In the genomic region with DNA sequence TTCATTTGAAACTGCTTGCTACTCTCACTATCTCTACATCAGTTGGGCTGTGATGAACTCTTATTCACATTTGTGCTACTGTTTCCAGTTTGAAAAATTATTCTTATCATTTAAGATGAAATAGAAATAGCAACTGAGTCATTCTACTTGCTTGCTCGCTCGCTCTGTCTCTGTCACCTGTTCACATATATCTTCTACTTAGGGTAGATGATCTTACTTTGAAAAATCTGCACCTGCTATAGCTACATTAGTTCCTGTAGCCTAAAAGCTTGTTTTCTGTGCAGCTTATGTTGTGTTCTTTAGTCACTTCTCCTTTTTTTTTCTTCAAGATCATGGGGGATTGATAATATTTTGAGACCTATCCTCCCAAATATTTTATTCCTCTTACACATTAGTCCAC, we compare ENCODE assay signal across 18 cellular contexts. TPM values are rescaled to one million over a fixed set of nuclear protein-coding genes. Genes with fewer than 3 reads are reported as not detected.
A peak's percentile ranks its signal among the peaks of the same experiment; 100 is the strongest.
DNase-seq lines count a peak whose midpoint lies in the region; ATAC-seq, FAIRE-seq and TF ChIP-seq lines count a peak whose summit lies in the region.
"Had no signal": no experiment of that assay in that cellular context is flagged by ENCODE, and none has a peak within 500 bp of the region (broad histone marks: within the 10 kb centered on the region; RNA-seq: fewer than 3 reads in every experiment).

No MANE protein-coding gene starts in this region.

- ATAC-seq in HG02852 (IDR thresholded peaks at IDR 0.05; ENCODE audit: unreplicated experiment) (peak; percentile 56), psoas muscle (peak; percentile 53 to 89 (median 80))

- H2AFZ ChIP-seq in neural progenitor cell (replicated peaks) = no peak overlapping the region

- no peak overlapping the region for H3K9ac ChIP-seq in neural progenitor cell

- no peaks in the 10 kb centered on the region for H3K9me3 Mint-ChIP-seq in neural progenitor cell
- H3K9me3 Mint-ChIP-seq: CD4-positive, alpha-beta memory T cell had no signal

- no peak overlapping the region for H3K27ac Mint-ChIP-seq in neural progenitor cell
- H3K27ac Mint-ChIP-seq: CD4-positive, alpha-beta memory T cell had no signal

- WGBS in psoas muscle, 3 donors = 29 to 49% (median 33%) methylated on average over 2 of the region's 2 CpGs

- no peaks in the 10 kb centered on the region for H3K79me2 ChIP-seq in neural progenitor cell (ENCODE audit: low read depth)

- intact Hi-C loops in psoas muscle (cut with DNase I) = no loop called here

- H3K4me1 Mint-ChIP-seq in neural progenitor cell = peaks cover 4% of the 10 kb centered on the region
- H3K4me1 Mint-ChIP-seq: CD4-positive, alpha-beta memory T cell had no signal

- H3K27me3 ChIP-seq in SJCRH30 (no peaks in the 10 kb centered on the region), psoas muscle (ENCODE audit: insufficient read depth in 3 of 3, low read length in 2 of 3) (no peaks in the 10 kb centered on the region), neural progenitor cell (no peaks in the 10 kb centered on the region)
- H3K27me3 ChIP-seq: BE2C had no signal

- H3K4me3 Mint-ChIP-seq in neural progenitor cell = no peak overlapping the region
- H3K4me3 Mint-ChIP-seq: CD4-positive, alpha-beta memory T cell had no signal

- H3K4me3 ChIP-seq in SJCRH30 = no peak overlapping the region
- H3K4me3 ChIP-seq in psoas muscle = no peak overlapping the region
- no peak overlapping the region for H3K4me3 ChIP-seq in neural progenitor cell

- H3K4me2 ChIP-seq in neural progenitor cell = no peak overlapping the region

- H3F3A ChIP-seq in neural progenitor cell (ENCODE audit: low read depth) = no peaks in the 10 kb centered on the region

- H3K27me3 Mint-ChIP-seq in neural progenitor cell (ENCODE audit: insufficient read depth, low read depth) = peaks cover 2% of the 10 kb centered on the region
- H3K27me3 Mint-ChIP-seq: CD4-positive, alpha-beta memory T cell had no signal

- DNase-seq in GM18507 (ENCODE audit: extremely low spot score, insufficient read length, low read depth) = no peak
- DNase-seq in SJCRH30 = peak; percentile 11 to 53
- DNase-seq in psoas muscle = no peak
- DNase-seq in activated effector memory CD4-positive, alpha-beta T cell treated with anti-CD3 and anti-CD28 coated beads, Interleukin-2, amount 50 U/mL, for 16 hours = no peak
- DNase-seq in neural progenitor cell (ENCODE audit: low spot score) = no peak
- DNase-seq in iPS-NIHi7 (ENCODE audit: extremely low spot score) = no peak
- DNase-seq: ACHN; BE2C; CD4-positive, alpha-beta memory T cell; DMS79; HCEC 1CT; KBM-7; NCI-H1417; NCI-H1930; NCI-H2171; NCI-H774 had no signal

- H3K36me3 Mint-ChIP-seq in neural progenitor cell = no peaks in the 10 kb centered on the region
- H3K36me3 Mint-ChIP-seq: CD4-positive, alpha-beta memory T cell had no signal

- H3K36me3 ChIP-seq in SJCRH30 (no peaks in the 10 kb centered on the region; the same call in 1 of the 2 replicates), psoas muscle (ENCODE audit: insufficient read depth in 1 of 2, low read depth in 1 of 2) (no peaks in the 10 kb centered on the region), neural progenitor cell (no peaks in the 10 kb centered on the region)
- H3K36me3 ChIP-seq: BE2C had no signal

- TF ChIP-seq CTCF in psoas muscle (IDR thresholded peaks at IDR 0.05) (no peak), neural progenitor cell (IDR thresholded peaks at IDR 0.05) (no peak)

- H3K4me1 ChIP-seq in SJCRH30 (peaks cover 40% of the 10 kb centered on the region), psoas muscle (peaks cover 8% of the 10 kb centered on the region), neural progenitor cell (no peaks in the 10 kb centered on the region)
- H3K4me1 ChIP-seq: BE2C had no signal

- no peaks in the 10 kb centered on the region for H3K9me3 ChIP-seq in SJCRH30 (replicated peaks)
- no peaks in the 10 kb centered on the region for H3K9me3 ChIP-seq in psoas muscle
- H3K9me3 ChIP-seq in neural progenitor cell (ENCODE audit: low read depth) = peaks cover 5% of the 10 kb centered on the region
- H3K9me3 ChIP-seq: BE2C had no signal

- H3K27ac ChIP-seq in SJCRH30 = peak overlapping the region; percentile 98
- H3K27ac ChIP-seq in psoas muscle = peak overlapping the region; percentile 83
- no peak overlapping the region for H3K27ac ChIP-seq in neural progenitor cell
- H3K27ac ChIP-seq: RWPE1 had no signal

- no peaks in the 10 kb centered on the region for H4K20me1 ChIP-seq in neural progenitor cell (ENCODE audit: low read depth)

- peak; percentile 56 for FAIRE-seq in GM18507 (lab: Jason Lieb, UNC)

RNA-seq across cellular contexts. Expression of a gene that starts 36.3 kb away (rescaled TPM):
- total RNA-seq in SJCRH30 (2014; rRNA removed; shearing (Covaris generic)) = 60.7 and 62.4 TPM in 2 replicates
- total RNA-seq in psoas muscle = 10 to 100 TPM in 1 of 4 donors, 1 to 10 TPM in 3; 6.5 to 11.3 (median 7.9) TPM
- polyA plus RNA-seq in psoas muscle = 1 to 10 TPM; 1.9 to 4.2 (median 3.6) TPM
- total RNA-seq in neural progenitor cell (ENCODE audit: low replicate concordance) = 8.7 and 11.4 TPM in 2 replicates

Comparison
In these comparisons a context has a peak if more than half of its experiments do, and no peak if none do; other contexts are left out.
1. DNase-seq: peak in SJCRH30 (2 of 2); none in GM18507 (single experiment), psoas muscle (0 of 2), activated effector memory CD4-positive, alpha-beta T cell treated with anti-CD3 and anti-CD28 coated beads, Interleukin-2, amount 50 U/mL, for 16 hours (single experiment), neural progenitor cell (single experiment) and iPS-NIHi7 (single experiment).